18 cellular contexts compared by ENCODE assay signal in the genomic region with DNA sequence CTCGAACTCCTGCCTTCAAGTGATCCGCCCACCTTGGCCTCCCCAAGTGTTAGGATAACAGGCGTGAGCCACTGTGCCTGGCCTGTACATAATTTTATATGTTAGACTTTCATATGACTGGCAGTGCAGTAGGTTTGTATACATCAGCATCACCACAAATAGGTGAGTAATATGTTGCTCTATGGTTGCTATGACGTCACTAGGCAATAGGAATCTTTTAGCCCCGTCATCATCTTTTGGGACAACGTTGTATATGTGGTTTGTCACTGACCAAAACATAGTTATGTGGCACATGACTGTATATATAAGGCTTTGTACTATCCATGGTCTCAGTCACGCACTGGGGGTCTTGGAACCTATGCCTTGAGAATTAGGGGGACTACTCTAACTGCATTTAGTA. TPM values are rescaled to one million over a fixed set of nuclear protein-coding genes. Genes with fewer than 3 reads are reported as not detected.
A peak's percentile ranks its signal among the peaks of the same experiment; 100 is the strongest.
DNase-seq lines count a peak whose midpoint lies in the region; ATAC-seq, FAIRE-seq and TF ChIP-seq lines count a peak whose summit lies in the region.
"Had no signal": no experiment of that assay in that cellular context is flagged by ENCODE, and none has a peak within 500 bp of the region (broad histone marks: within the 10 kb centered on the region; RNA-seq: fewer than 3 reads in every experiment).

No MANE protein-coding gene starts in this region.

- no peak overlapping the region for H3K27ac Mint-ChIP-seq in activated T-helper 17 cell treated with anti-CD3 and anti-CD28 coated beads, Interleukin-2, amount 50 U/mL, for 72 hours
- no peak overlapping the region for H3K27ac Mint-ChIP-seq in stimulated activated effector memory CD8-positive, alpha-beta T cell treated with anti-CD3 and anti-CD28 coated beads, Interleukin-12 subunit alpha, Interleukin-12 subunit beta, amount 100 ng/mL, for 72 hours
- H3K27ac Mint-ChIP-seq: CD4-positive, alpha-beta T cell had no signal

- ATAC-seq in activated T-helper 17 cell treated with anti-CD3 and anti-CD28 coated beads, Interleukin-2, amount 50 U/mL, for 72 hours (replicated peaks) = peak; percentile 12
- peak; percentile 44 for ATAC-seq in stimulated activated effector memory CD8-positive, alpha-beta T cell treated with anti-CD3 and anti-CD28 coated beads, Interleukin-12 subunit alpha, Interleukin-12 subunit beta, amount 100 ng/mL, for 72 hours
- ATAC-seq: A549 had no signal

- TF ChIP-seq POLR2A in H54 (IDR thresholded peaks at IDR 0.05; ENCODE audit: low read depth, low read length) = no peak

- no peak for FAIRE-seq in H54 (lab: Jason Lieb, UNC)
- FAIRE-seq: A549, D721Med, G401.6, GM12891, GM19239 had no signal

- H3K4me3 Mint-ChIP-seq in activated T-helper 17 cell treated with anti-CD3 and anti-CD28 coated beads, Interleukin-2, amount 50 U/mL, for 72 hours = no peak overlapping the region
- no peak overlapping the region for H3K4me3 Mint-ChIP-seq in stimulated activated effector memory CD8-positive, alpha-beta T cell treated with anti-CD3 and anti-CD28 coated beads, Interleukin-12 subunit alpha, Interleukin-12 subunit beta, amount 100 ng/mL, for 72 hours
- H3K4me3 Mint-ChIP-seq: CD4-positive, alpha-beta T cell had no signal

- H3K27me3 Mint-ChIP-seq in activated T-helper 17 cell treated with anti-CD3 and anti-CD28 coated beads, Interleukin-2, amount 50 U/mL, for 72 hours = peaks cover 9% of the 10 kb centered on the region

- H3K9me3 Mint-ChIP-seq in activated T-helper 17 cell treated with anti-CD3 and anti-CD28 coated beads, Interleukin-2, amount 50 U/mL, for 72 hours = peaks cover 10% of the 10 kb centered on the region
- H3K9me3 Mint-ChIP-seq in stimulated activated effector memory CD8-positive, alpha-beta T cell treated with anti-CD3 and anti-CD28 coated beads, Interleukin-12 subunit alpha, Interleukin-12 subunit beta, amount 100 ng/mL, for 72 hours = peaks cover 7% of the 10 kb centered on the region

- peaks cover 12% of the 10 kb centered on the region for H3K4me1 Mint-ChIP-seq in activated T-helper 17 cell treated with anti-CD3 and anti-CD28 coated beads, Interleukin-2, amount 50 U/mL, for 72 hours
- no peaks in the 10 kb centered on the region for H3K4me1 Mint-ChIP-seq in stimulated activated effector memory CD8-positive, alpha-beta T cell treated with anti-CD3 and anti-CD28 coated beads, Interleukin-12 subunit alpha, Interleukin-12 subunit beta, amount 100 ng/mL, for 72 hours

- DNase-seq in DMS53 (lab: John Stamatoyannopoulos, UW) (peak; percentile 16), DMS53 treated with DMSO at 0.1 percent for 48 hours (lab: John Stamatoyannopoulos, UW; ENCODE audit: unreplicated experiment) (no peak), H4 (ENCODE audit: low spot score) (peak; percentile 17), H54 (ENCODE audit: insufficient read length, low spot score) (no peak), HCEC 1CT (no peak)
- DNase-seq in stimulated activated effector memory CD8-positive, alpha-beta T cell treated with anti-CD3 and anti-CD28 coated beads, Interleukin-12 subunit alpha, Interleukin-12 subunit beta, amount 100 ng/mL, for 72 hours (ENCODE audit: low spot score in 2 of 2) = no peak
- DNase-seq: AML-193; Caco-2; CD4-positive, alpha-beta T cell; DND-41; EL; H7 had no signal

- H3K36me3 Mint-ChIP-seq in activated T-helper 17 cell treated with anti-CD3 and anti-CD28 coated beads, Interleukin-2, amount 50 U/mL, for 72 hours (ENCODE audit: low read depth) = peaks cover 1% of the 10 kb centered on the region
- no peaks in the 10 kb centered on the region for H3K36me3 Mint-ChIP-seq in stimulated activated effector memory CD8-positive, alpha-beta T cell treated with anti-CD3 and anti-CD28 coated beads, Interleukin-12 subunit alpha, Interleukin-12 subunit beta, amount 100 ng/mL, for 72 hours

RNA-seq across cellular contexts. Expression of gene DNAJC19, which starts 17.0 kb away (rescaled TPM):
- 44.3 and 48.0 TPM in 2 replicates for total RNA-seq in H4 (2014; rRNA removed; shearing (Covaris generic))
- 10 to 100 TPM; 33.4 to 48.7 TPM for total RNA-seq in activated T-helper 17 cell treated with anti-CD3 and anti-CD28 coated beads, Interleukin-2, amount 50 U/mL, for 72 hours

Comparison
In these comparisons a context has a peak if more than half of its experiments do, and no peak if none do; other contexts are left out.
1. DNase-seq: peak in DMS53 (single experiment) and H4 (single experiment); none in DMS53 treated with DMSO at 0.1 percent for 48 hours (single experiment), stimulated activated effector memory CD8-positive, alpha-beta T cell treated with anti-CD3 and anti-CD28 coated beads, Interleukin-12 subunit alpha, Interleukin-12 subunit beta, amount 100 ng/mL, for 72 hours (0 of 2), H54 (single experiment) and HCEC 1CT (single experiment).